ENCODE assay signal across 10 cellular contexts in the genomic region with DNA sequence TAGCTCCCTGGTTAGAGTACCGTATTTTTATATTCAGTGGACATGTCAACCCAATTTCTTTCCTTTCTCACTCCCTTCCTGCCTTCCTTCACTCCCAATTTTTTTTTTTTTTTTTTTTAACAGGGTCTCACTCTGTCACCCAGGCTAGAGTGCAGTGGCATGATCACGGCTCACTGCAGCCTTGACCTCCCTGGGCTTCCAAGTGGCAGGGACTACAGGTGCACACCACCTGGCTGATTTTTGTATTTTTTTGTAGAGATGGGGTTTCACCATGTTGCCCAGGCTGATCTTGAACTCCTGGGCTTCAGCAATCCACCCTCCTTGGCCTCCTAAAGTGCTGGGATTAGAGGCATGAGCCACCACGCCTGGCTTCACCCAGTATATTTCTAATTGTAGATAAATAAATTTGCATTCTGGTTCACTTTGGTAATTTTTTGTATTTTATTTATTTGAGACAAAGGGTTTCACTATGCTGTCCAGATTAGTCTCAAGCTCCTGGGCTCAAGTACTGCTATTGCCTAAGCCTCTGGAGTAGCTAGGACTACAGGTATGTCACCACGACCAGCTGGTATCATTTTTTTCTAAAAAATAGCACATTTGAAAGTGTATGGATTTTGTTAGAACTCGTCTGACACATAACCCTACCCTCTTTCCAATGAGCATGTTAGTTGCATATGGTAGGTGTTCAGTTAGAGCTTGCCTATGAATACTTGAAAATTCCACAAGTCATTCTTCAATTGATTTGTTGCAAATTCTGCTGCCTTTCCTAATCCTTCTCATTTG. TPM values are rescaled to one million over a fixed set of nuclear protein-coding genes. Genes with fewer than 3 reads are reported as not detected.
DNase-seq lines count a peak whose midpoint lies in the region; FAIRE-seq and TF ChIP-seq lines count a peak whose summit lies in the region.
"Had no signal": no experiment of that assay in that cellular context is flagged by ENCODE, and none has a peak within 500 bp of the region (broad histone marks: within the 10 kb centered on the region; RNA-seq: fewer than 3 reads in every experiment).

No MANE protein-coding gene starts in this region.

- H3K4me1 ChIP-seq in PC-9 (replicated peaks; ENCODE audit: insufficient read depth) (0 out of 2 replicates have a peak, but pooled peaks cover 3% of the 10 kb centered on the region), osteoblast (ENCODE audit: insufficient read depth, low read length) (no peaks in the 10 kb centered on the region), colonic mucosa (no peaks in the 10 kb centered on the region), tibial nerve (peaks cover 0 to 23% (median 4%) of the 10 kb centered on the region in 4 donors)

- intact Hi-C loops in PC-9 (cut with micrococcal nuclease; ENCODE audit: unreplicated experiment) (no loop called here), colonic mucosa (cut with DNase I) (no loop called here)

- H3K4me2 ChIP-seq in PC-9 = no peak overlapping the region
- no peak overlapping the region for H3K4me2 ChIP-seq in osteoblast (ENCODE audit: insufficient read depth, low read length)

- POLR2A ChIA-PET in PC-9 (lab: Charles Lee; ENCODE audit: unreplicated experiment) = interaction anchor here (0.6 to 0.7 kb wide), 2 partner anchors 181 to 835 kb away, joined by 3 read pairs; no protein-coding TSS in a partner anchor

- 0 out of 2 replicates have a peak overlapping the region, but pooled peaks have one; percentile 10 for H3K27ac ChIP-seq in PC-9
- H3K27ac ChIP-seq in epithelial cell of prostate = peak overlapping the region; percentile 98
- H3K27ac ChIP-seq in osteoblast (ENCODE audit: low read depth, low read length) = peak overlapping the region; percentile 15
- H3K27ac ChIP-seq in colonic mucosa = no peak overlapping the region
- H3K27ac ChIP-seq in tibial nerve = no peak overlapping the region

- TF ChIP-seq POLR2A in tibial nerve (IDR thresholded peaks at IDR 0.05) = no peak

- H3K36me3 ChIP-seq in PC-9 (ENCODE audit: low read depth) (peaks cover 28% of the 10 kb centered on the region), osteoblast (ENCODE audit: insufficient read depth, low read length) (peaks cover 33% of the 10 kb centered on the region), colonic mucosa (peaks cover 10% of the 10 kb centered on the region), tibial nerve (peaks cover 7 to 34% (median 13%) of the 10 kb centered on the region in 3 donors)

- FAIRE-seq in G401.6 (lab: Jason Lieb, UNC) = peak; percentile 51

- H3F3A ChIP-seq in PC-9 (ENCODE audit: insufficient read depth, low read depth) = peaks cover 59% of the 10 kb centered on the region

- TF ChIP-seq CTCF in PC-9 (conservative IDR thresholded peaks at IDR 0.05) (no peak), osteoblast (IDR thresholded peaks at IDR 0.05; ENCODE audit: extremely low read depth, low read depth, low read length) (no peak), colonic mucosa (IDR thresholded peaks at IDR 0.05) (no peak), tibial nerve (IDR thresholded peaks at IDR 0.05) (no peak)

- no peak for TF ChIP-seq EP300 in tibial nerve (IDR thresholded peaks at IDR 0.05)

- no peaks in the 10 kb centered on the region for H3K79me2 ChIP-seq in PC-9 (ENCODE audit: low read depth)
- H3K79me2 ChIP-seq in osteoblast (ENCODE audit: insufficient read depth, low read length) = no peaks in the 10 kb centered on the region

- H3K27me3 ChIP-seq in PC-9 (ENCODE audit: insufficient read depth, low read depth) = no peaks in the 10 kb centered on the region
- H3K27me3 ChIP-seq in osteoblast (ENCODE audit: insufficient read depth, low read length) = no peaks in the 10 kb centered on the region
- no peaks in the 10 kb centered on the region for H3K27me3 ChIP-seq in colonic mucosa
- no peaks in the 10 kb centered on the region for H3K27me3 ChIP-seq in tibial nerve

- H4K20me1 ChIP-seq in PC-9 (ENCODE audit: insufficient read depth) (peaks cover 38% of the 10 kb centered on the region), osteoblast (ENCODE audit: insufficient read depth, low read length) (peaks cover 42% of the 10 kb centered on the region)

- H2AFZ ChIP-seq in PC-9 (no peak overlapping the region), osteoblast (ENCODE audit: low read length) (no peak overlapping the region)

- BruUV-seq in PC-9 (replicated peaks; lab: Mats Ljungman, UMichigan) = no TSS peak

- no peak overlapping the region for H3K9ac ChIP-seq in colonic mucosa (ENCODE audit: low read depth in 2 of 2, low read length in 2 of 2)

- DNase-seq in PC-9 (no peak), epithelial cell of prostate (ENCODE audit: low read depth, low spot score) (no peak), osteoblast (ENCODE audit: insufficient read length, low spot score, missing footprints) (no peak), NCI-H510A treated with DMSO at 0.1 percent for 48 hours (lab: John Stamatoyannopoulos, UW) (no peak), NK-92 (lab: John Stamatoyannopoulos, UW; ENCODE audit: unreplicated experiment) (no peak), colonic mucosa (no peak), tibial nerve (ENCODE audit: low spot score in 2 of 2) (no peak)
- DNase-seq: effector CD8-positive, alpha-beta T cell; substantia nigra had no signal

- 56 to 73% methylated on average over 5 of the region's 5 CpGs for WGBS in tibial nerve, 2 donors

- H3K9me3 ChIP-seq in PC-9 (ENCODE audit: insufficient read depth, low read depth) (no peaks in the 10 kb centered on the region), osteoblast (ENCODE audit: low read depth, low read length) (no peaks in the 10 kb centered on the region), colonic mucosa (no peaks in the 10 kb centered on the region), tibial nerve (no peaks in the 10 kb centered on the region)

- H3K4me3 ChIP-seq in PC-9 (no peak overlapping the region), osteoblast (ENCODE audit: insufficient read depth, low read length) (no peak overlapping the region), colonic mucosa (no peak overlapping the region), tibial nerve (no peak overlapping the region)

- H3K9me2 ChIP-seq in PC-9 (ENCODE audit: insufficient read depth) = no peaks in the 10 kb centered on the region

- CTCF ChIA-PET in PC-9 (lab: Charles Lee) = interaction anchor here (0.6 kb wide), 3 partner anchors 211 to 284 kb away, joined by 3 to 4 read pairs (median 3); no protein-coding TSS in a partner anchor

RNA-seq across cellular contexts. Expression of a gene that starts 15.7 kb away (rescaled TPM):
- 193 and 322 TPM in 2 replicates for total RNA-seq in PC-9 (2021)
- total RNA-seq in osteoblast = 919 and 1,020 TPM in 2 replicates
- 100 to 1,000 TPM in 1 of 2 donors, 10 to 100 TPM in 1; 98.5 to 158 TPM for total RNA-seq in colonic mucosa
- total RNA-seq in tibial nerve = 100 to 1,000 TPM; 368 to 440 (median 381) TPM

Comparison
In these comparisons a context has a peak if more than half of its experiments do, and no peak if none do; other contexts are left out.
1. H3K27ac ChIP-seq: peak in PC-9 (single experiment), epithelial cell of prostate (single experiment) and osteoblast (single experiment); none in colonic mucosa (single experiment) and tibial nerve (0 of 4).